In genomic region chr16:11796227-11797165, GRCh38 we compare ENCODE assay signal across 8 cellular contexts. TPM values are rescaled to one million over a fixed set of nuclear protein-coding genes. Genes with fewer than 3 reads are reported as not detected.
DNase-seq lines count a peak whose midpoint lies in the region; ATAC-seq, FAIRE-seq and TF ChIP-seq lines count a peak whose summit lies in the region.

No MANE protein-coding gene starts in this region.

- peaks cover 38% of the 10 kb centered on the region for H3K36me3 ChIP-seq in KOPT-K1 (ENCODE audit: insufficient read depth, low read length)

- intact Hi-C loops in activated naive CD4-positive, alpha-beta T cell treated with anti-CD3 and anti-CD28 coated beads for 36 hours (cut with micrococcal nuclease), result loop anchor here (1.0 to 10.0 kb wide), 10 partner anchors 13 to 852 kb away; partner anchors contain the start of genes CLEC16A, GSPT1, LITAF and RSL1D1

- TF ChIP-seq CTCF in nephron (IDR thresholded peaks at IDR 0.05; ENCODE audit: unreplicated experiment in 3 of 3), result no peak

- DNase-seq in AG20443 (ENCODE audit: low spot score) (peak; percentile 82), foreskin melanocyte (peak; percentile 40), urothelium cell line (ENCODE audit: low spot score) (peak; percentile 56), KBM-7 (no peak)
- DNase-seq in activated naive CD4-positive, alpha-beta T cell treated with anti-CD3 and anti-CD28 coated beads for 36 hours, result peak; percentile 34

- H3K27me3 Mint-ChIP-seq in activated naive CD4-positive, alpha-beta T cell treated with anti-CD3 and anti-CD28 coated beads for 36 hours (ENCODE audit: low read depth), result no peaks in the 10 kb centered on the region
- no peaks in the 10 kb centered on the region for H3K27me3 Mint-ChIP-seq in nephron (ENCODE audit: low read depth)

- H3K9me3 ChIP-seq in KOPT-K1 (ENCODE audit: insufficient read depth, low read length, poor library complexity, severe bottlenecking), result no peaks in the 10 kb centered on the region

- CTCF ChIA-PET in activated naive CD4-positive, alpha-beta T cell treated with anti-CD3 and anti-CD28 coated beads for 36 hours (lab: Charles Lee), result interaction anchor here (0.6 to 4.0 kb wide), 11 partner anchors 10 to 205 kb away, joined by 3 to 47 read pairs (median 5); partner anchors contain the start of gene TXNDC11

- H3K27ac Mint-ChIP-seq in activated naive CD4-positive, alpha-beta T cell treated with anti-CD3 and anti-CD28 coated beads for 36 hours, result peak overlapping the region; percentile 89
- H3K27ac Mint-ChIP-seq in nephron, result peak overlapping the region; percentile 74 to 82 (median 80)

- in situ Hi-C loops in KBM-7 (cut with MboI; ENCODE audit: low pct_unique_long_range_greater_than_20kb, low sequenced_read_pairs), result no loop called here

- peaks cover 42% of the 10 kb centered on the region for H3K36me3 Mint-ChIP-seq in activated naive CD4-positive, alpha-beta T cell treated with anti-CD3 and anti-CD28 coated beads for 36 hours (ENCODE audit: low read depth)
- peaks cover 14% of the 10 kb centered on the region for H3K36me3 Mint-ChIP-seq in nephron (ENCODE audit: low read depth)

- peaks cover 78% of the 10 kb centered on the region for H3K4me1 Mint-ChIP-seq in activated naive CD4-positive, alpha-beta T cell treated with anti-CD3 and anti-CD28 coated beads for 36 hours (ENCODE audit: low read depth)
- H3K4me1 Mint-ChIP-seq in nephron, result peaks cover 75% of the 10 kb centered on the region

- FAIRE-seq in urothelium cell line (lab: Jason Lieb, UNC), result no peak

- ATAC-seq in GM19397 (IDR thresholded peaks at IDR 0.05; ENCODE audit: unreplicated experiment), result peak; percentile 23

- peak overlapping the region; percentile 92 for H3K27ac ChIP-seq in KOPT-K1 (ENCODE audit: low read depth, low read length, poor library complexity, severe bottlenecking)

- H3K4me3 Mint-ChIP-seq in activated naive CD4-positive, alpha-beta T cell treated with anti-CD3 and anti-CD28 coated beads for 36 hours, result peak overlapping the region; percentile 84
- peak overlapping the region; percentile 85 to 90 (median 86) for H3K4me3 Mint-ChIP-seq in nephron

- no peaks in the 10 kb centered on the region for H3K9me3 Mint-ChIP-seq in activated naive CD4-positive, alpha-beta T cell treated with anti-CD3 and anti-CD28 coated beads for 36 hours
- no peaks in the 10 kb centered on the region for H3K9me3 Mint-ChIP-seq in nephron

RNA-seq across cellular contexts. Expression of gene ZC3H7A, which starts 0.6 kb away (rescaled TPM):
- 100 to 1,000 TPM; 123 to 127 TPM for total RNA-seq in activated naive CD4-positive, alpha-beta T cell treated with anti-CD3 and anti-CD28 coated beads for 36 hours

RNA-seq across cellular contexts. Expression of gene TXNDC11, which starts 53.8 kb away (rescaled TPM):
- total RNA-seq in activated naive CD4-positive, alpha-beta T cell treated with anti-CD3 and anti-CD28 coated beads for 36 hours, result 10 to 100 TPM; 24.6 to 25.5 TPM

RNA-seq across cellular contexts. Expression of gene RSL1D1, which starts 54.8 kb away (rescaled TPM):
- 100 to 1,000 TPM; 354 to 365 TPM for total RNA-seq in activated naive CD4-positive, alpha-beta T cell treated with anti-CD3 and anti-CD28 coated beads for 36 hours
